Comparison of ENCODE assay signal across 9 cellular contexts in the genomic region with DNA sequence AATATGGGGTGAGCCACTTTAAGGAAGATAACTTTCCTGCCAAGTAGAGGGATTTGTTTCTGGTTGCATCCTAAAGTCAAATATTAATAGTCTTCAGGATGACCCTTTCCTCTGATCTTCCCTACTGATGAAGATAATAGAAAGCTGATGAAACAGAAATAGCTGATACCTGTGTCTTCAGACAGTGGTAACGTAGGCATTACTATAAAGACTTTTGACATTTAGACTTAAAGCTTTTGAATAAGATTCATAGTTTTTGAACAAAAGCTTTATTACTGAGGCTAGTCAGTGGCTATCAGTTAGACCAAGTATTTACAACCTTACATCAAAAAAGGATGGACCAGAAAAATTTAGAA. TPM values are rescaled to one million over a fixed set of nuclear protein-coding genes. Genes with fewer than 3 reads are reported as not detected.
A peak's percentile ranks its signal among the peaks of the same experiment; 100 is the strongest.
DNase-seq lines count a peak whose midpoint lies in the region; ATAC-seq and TF ChIP-seq lines count a peak whose summit lies in the region.
"Had no signal": no experiment of that assay in that cellular context is flagged by ENCODE, and none has a peak within 500 bp of the region (broad histone marks: within the 10 kb centered on the region; RNA-seq: fewer than 3 reads in every experiment).

No MANE protein-coding gene starts in this region.

- H3K27me3 ChIP-seq in iPS-18a (ENCODE audit: control insufficient read depth, insufficient read depth, low read length) (no peaks in the 10 kb centered on the region), smooth muscle cell (ENCODE audit: low read depth) (no peaks in the 10 kb centered on the region)

- no peak for ATAC-seq in activated CD4-positive, CD25-positive, alpha-beta regulatory T cell treated with anti-CD3 and anti-CD28 coated beads, Interleukin-2, amount 50 U/mL, for 24 hours
- ATAC-seq in GM18517 (IDR thresholded peaks at IDR 0.05; ENCODE audit: unreplicated experiment) (no peak), omental fat pad (ENCODE audit: low FRiP score) (no peak)

- peaks cover 11% of the 10 kb centered on the region for H3K36me3 Mint-ChIP-seq in HFFc6 (ENCODE audit: low read depth)
- peaks cover 2% of the 10 kb centered on the region for H3K36me3 Mint-ChIP-seq in activated naive CD8-positive, alpha-beta T cell

- peaks cover 65% of the 10 kb centered on the region for H3K4me1 Mint-ChIP-seq in HFFc6 (ENCODE audit: low read depth)
- peaks cover 53% of the 10 kb centered on the region for H3K4me1 Mint-ChIP-seq in activated naive CD8-positive, alpha-beta T cell (ENCODE audit: low read depth)

- H3K36me3 ChIP-seq in iPS-18a (ENCODE audit: control insufficient read depth, low read depth, low read length) (no peaks in the 10 kb centered on the region), smooth muscle cell (ENCODE audit: low read depth) (no peaks in the 10 kb centered on the region)

- H3K4me1 ChIP-seq in iPS-18a (ENCODE audit: control insufficient read depth, low read depth, low read length) (peaks cover 28% of the 10 kb centered on the region), smooth muscle cell (ENCODE audit: low read depth) (peaks cover 45% of the 10 kb centered on the region)

- H3K27ac Mint-ChIP-seq in HFFc6: peak overlapping the region; percentile 97
- H3K27ac Mint-ChIP-seq in activated naive CD8-positive, alpha-beta T cell: no peak overlapping the region

- H3K4me3 ChIP-seq in iPS-18a (ENCODE audit: low read length) (peak overlapping the region; percentile 69), smooth muscle cell (peak overlapping the region; percentile 92)

- TF ChIP-seq CTCF in HFFc6 (IDR thresholded peaks at IDR 0.05) (no peak), smooth muscle cell (IDR thresholded peaks at IDR 0.05; ENCODE audit: borderline replicate concordance, insufficient read depth, poor library complexity, severe bottlenecking) (no peak), omental fat pad (IDR thresholded peaks at IDR 0.05) (no peak)

- H3K27ac ChIP-seq in iPS-18a (ENCODE audit: low read length) (no peak overlapping the region), smooth muscle cell (ENCODE audit: low read depth) (peak overlapping the region; percentile 99)

- DNase-seq in HFFc6 (no peak), smooth muscle cell (lab: John Stamatoyannopoulos, UW; ENCODE audit: unreplicated experiment) (no peak), omental fat pad (ENCODE audit: low spot score) (no peak), NCI-H2081 (lab: John Stamatoyannopoulos, UW) (no peak)
- DNase-seq: NCI-H82 had no signal

- H3K9me3 Mint-ChIP-seq in HFFc6: no peaks in the 10 kb centered on the region
- no peaks in the 10 kb centered on the region for H3K9me3 Mint-ChIP-seq in activated naive CD8-positive, alpha-beta T cell (ENCODE audit: low read depth)

- H3K79me2 ChIP-seq in smooth muscle cell (ENCODE audit: low read depth): peaks cover 63% of the 10 kb centered on the region

- H3K4me2 ChIP-seq in smooth muscle cell: peak overlapping the region; percentile 90

- H3K27me3 Mint-ChIP-seq in HFFc6 (ENCODE audit: insufficient read depth): no peaks in the 10 kb centered on the region; the same call in none of the 2 replicates
- no peaks in the 10 kb centered on the region for H3K27me3 Mint-ChIP-seq in activated naive CD8-positive, alpha-beta T cell

- H3K9me3 ChIP-seq in iPS-18a (ENCODE audit: control insufficient read depth, low read depth, low read length) (no peaks in the 10 kb centered on the region), smooth muscle cell (replicated peaks; ENCODE audit: low read depth) (no peaks in the 10 kb centered on the region)

- H2AFZ ChIP-seq in smooth muscle cell (ENCODE audit: low read depth): no peak overlapping the region

- 4% methylated on average over 1 of the region's 1 CpG for WGBS in smooth muscle cell (ENCODE audit: low lambda C conversion rate)

- H4K20me1 ChIP-seq in smooth muscle cell (ENCODE audit: low read depth): peaks cover 63% of the 10 kb centered on the region

- H3K4me3 Mint-ChIP-seq in HFFc6: peak overlapping the region; percentile 93
- peak overlapping the region; percentile 90 for H3K4me3 Mint-ChIP-seq in activated naive CD8-positive, alpha-beta T cell

- H3K9ac ChIP-seq in iPS-18a (ENCODE audit: low read length) (no peak overlapping the region), smooth muscle cell (ENCODE audit: low read depth) (peak overlapping the region; percentile 98)

- H3F3A ChIP-seq in smooth muscle cell (ENCODE audit: low read depth): peaks cover 45% of the 10 kb centered on the region

RNA-seq across cellular contexts. Expression of gene NEDD9, which starts 1.4 kb away (rescaled TPM):
- 10 to 100 TPM; 10.3 to 19.9 (median 12.6) TPM for total RNA-seq in HFFc6 (2021; fragmentation: NEBNext Ultra II Directional; extraction: Animal tissue kit (Norgen Biotek cat#: 25700))
- total RNA-seq in smooth muscle cell: 127 and 139 TPM in 2 replicates
- 75.2 and 85.6 TPM in 2 replicates for polyA plus RNA-seq in smooth muscle cell
- total RNA-seq in omental fat pad: 100 to 1,000 TPM in 2 of 4 donors, 10 to 100 TPM in 2; 77.2 to 196 (median 106) TPM
